8 cellular contexts compared by ENCODE assay signal in genomic region chr1:27528701-27529637, GRCh38. TPM values are rescaled to one million over a fixed set of nuclear protein-coding genes. Genes with fewer than 3 reads are reported as not detected.
DNase-seq lines count a peak whose midpoint lies in the region; ATAC-seq and TF ChIP-seq lines count a peak whose summit lies in the region.

No MANE protein-coding gene starts in this region.

- peaks cover 47% of the 10 kb centered on the region for H3K4me1 Mint-ChIP-seq in mesothelial cell of epicardium

- no peak overlapping the region for H3K27ac ChIP-seq in OCI-LY3 (ENCODE audit: low read length)
- H3K27ac ChIP-seq in effector memory CD4-positive, alpha-beta T cell (ENCODE audit: insufficient read depth, low read length, poor library complexity, severe bottlenecking), result peak overlapping the region; percentile 68
- H3K27ac ChIP-seq in tibial nerve, result peak overlapping the region; percentile 72 to 88 (median 80)

- H3K9me3 Mint-ChIP-seq in mesothelial cell of epicardium, result no peaks in the 10 kb centered on the region

- DNase-seq in NCI-H524 (lab: John Stamatoyannopoulos, UW) (peak; percentile 37 to 57), NCI-H524 treated with DMSO at 0.1 percent for 48 hours (lab: John Stamatoyannopoulos, UW) (no peak), mesothelial cell of epicardium (ENCODE audit: low spot score in 2 of 2, unreplicated experiment in 2 of 2) (peak in 1 of 2 experiments; percentile 55), tibial nerve (ENCODE audit: low spot score in 2 of 2) (peak; percentile 79 to 86)
- DNase-seq in effector memory CD4-positive, alpha-beta T cell, result no peak

- 12 to 16% methylated on average over 16 of the region's 18 CpGs for WGBS in tibial nerve, 2 donors

- peak overlapping the region; percentile 60; the same call in 1 of the 2 replicates for H2AFZ ChIP-seq in OCI-LY3 (ENCODE audit: low read depth, low read length)

- peak overlapping the region; percentile 75 for H3K4me3 Mint-ChIP-seq in mesothelial cell of epicardium

- peaks cover 18% of the 10 kb centered on the region for H3K4me1 ChIP-seq in OCI-LY3 (ENCODE audit: low read length)
- peaks cover 44% of the 10 kb centered on the region for H3K4me1 ChIP-seq in effector memory CD4-positive, alpha-beta T cell (ENCODE audit: control insufficient read depth, insufficient read depth, low read length, poor library complexity, severe bottlenecking)
- H3K4me1 ChIP-seq in tibial nerve, result peaks cover 0 to 57% (median 48%) of the 10 kb centered on the region in 4 donors

- TF ChIP-seq CTCF in OCI-LY3 (IDR thresholded peaks at IDR 0.05; ENCODE audit: low read depth, low read length), result no peak
- TF ChIP-seq CTCF in mesothelial cell of epicardium (IDR thresholded peaks at IDR 0.05; ENCODE audit: unreplicated experiment), result no peak
- no peak for TF ChIP-seq CTCF in tibial nerve (IDR thresholded peaks at IDR 0.05)

- H3K9ac ChIP-seq in OCI-LY3 (ENCODE audit: low read length), result peak overlapping the region; percentile 39; the same call in 1 of the 2 replicates

- peaks cover 17% of the 10 kb centered on the region for H3K36me3 Mint-ChIP-seq in mesothelial cell of epicardium

- no peak for ATAC-seq in HG03565 (IDR thresholded peaks at IDR 0.05; ENCODE audit: unreplicated experiment)
- ATAC-seq in GM21528 (IDR thresholded peaks at IDR 0.05; ENCODE audit: low FRiP score, unreplicated experiment), result no peak

- no peaks in the 10 kb centered on the region for H3K79me2 ChIP-seq in OCI-LY3 (ENCODE audit: low read length)

- H3K4me3 ChIP-seq in OCI-LY3 (ENCODE audit: low read length) (peak overlapping the region; percentile 76), tibial nerve (peak overlapping the region; percentile 28 to 55 (median 40))
- no peak overlapping the region for H3K4me3 ChIP-seq in effector memory CD4-positive, alpha-beta T cell (ENCODE audit: insufficient read depth, low read depth, low read length, poor library complexity, severe bottlenecking)

- H3K4me2 ChIP-seq in OCI-LY3 (ENCODE audit: low read length), result peak overlapping the region; percentile 98

- no peaks in the 10 kb centered on the region for H3K27me3 Mint-ChIP-seq in mesothelial cell of epicardium (ENCODE audit: low read depth)

- peaks cover 5% of the 10 kb centered on the region; the same call in 1 of the 2 replicates for H3K27me3 ChIP-seq in OCI-LY3 (ENCODE audit: low read depth, low read length)
- H3K27me3 ChIP-seq in effector memory CD4-positive, alpha-beta T cell (replicated peaks; ENCODE audit: control insufficient read depth, insufficient read depth, low read length, poor library complexity, severe bottlenecking), result no peaks in the 10 kb centered on the region
- no peaks in the 10 kb centered on the region for H3K27me3 ChIP-seq in tibial nerve

- H3K27ac Mint-ChIP-seq in mesothelial cell of epicardium, result peak overlapping the region; percentile 99

- H4K20me1 ChIP-seq in OCI-LY3 (ENCODE audit: insufficient read depth, low read length), result no peaks in the 10 kb centered on the region

- peak in 1 of 2 donors; percentile 65 for TF ChIP-seq EP300 in tibial nerve (IDR thresholded peaks at IDR 0.05)

- peak in 1 of 2 donors; percentile 15 for TF ChIP-seq POLR2A in tibial nerve (IDR thresholded peaks at IDR 0.05)

- H3K9me3 ChIP-seq in OCI-LY3 (ENCODE audit: insufficient read depth, low read length) (no peaks in the 10 kb centered on the region), tibial nerve (no peaks in the 10 kb centered on the region)
- no peaks in the 10 kb centered on the region for H3K9me3 ChIP-seq in effector memory CD4-positive, alpha-beta T cell (ENCODE audit: control insufficient read depth, low read length)

- H3K36me3 ChIP-seq in OCI-LY3 (replicated peaks; ENCODE audit: low read depth, low read length), result no peaks in the 10 kb centered on the region
- H3K36me3 ChIP-seq in effector memory CD4-positive, alpha-beta T cell (ENCODE audit: control insufficient read depth, insufficient read depth, low read length), result peaks cover 2% of the 10 kb centered on the region
- H3K36me3 ChIP-seq in tibial nerve, result peaks cover 0 to 27% (median 0%) of the 10 kb centered on the region in 3 donors

RNA-seq across cellular contexts. Expression of gene WASF2, which starts 39.0 kb away (rescaled TPM):
- total RNA-seq in mesothelial cell of epicardium (97.8 to 102 TPM (median 99.3 TPM) in 3 replicates), tibial nerve (10 to 100 TPM; 74.9 to 95.9 (median 83.4) TPM)

Comparison
In these comparisons a context has a peak if more than half of its experiments do, and no peak if none do; other contexts are left out.
1. DNase-seq: peak in NCI-H524 (2 of 2) and tibial nerve (2 of 2); none in NCI-H524 treated with DMSO at 0.1 percent for 48 hours (single experiment) and effector memory CD4-positive, alpha-beta T cell (0 of 3).